ENCODE assay signal across 1 cellular context in the genomic region with DNA sequence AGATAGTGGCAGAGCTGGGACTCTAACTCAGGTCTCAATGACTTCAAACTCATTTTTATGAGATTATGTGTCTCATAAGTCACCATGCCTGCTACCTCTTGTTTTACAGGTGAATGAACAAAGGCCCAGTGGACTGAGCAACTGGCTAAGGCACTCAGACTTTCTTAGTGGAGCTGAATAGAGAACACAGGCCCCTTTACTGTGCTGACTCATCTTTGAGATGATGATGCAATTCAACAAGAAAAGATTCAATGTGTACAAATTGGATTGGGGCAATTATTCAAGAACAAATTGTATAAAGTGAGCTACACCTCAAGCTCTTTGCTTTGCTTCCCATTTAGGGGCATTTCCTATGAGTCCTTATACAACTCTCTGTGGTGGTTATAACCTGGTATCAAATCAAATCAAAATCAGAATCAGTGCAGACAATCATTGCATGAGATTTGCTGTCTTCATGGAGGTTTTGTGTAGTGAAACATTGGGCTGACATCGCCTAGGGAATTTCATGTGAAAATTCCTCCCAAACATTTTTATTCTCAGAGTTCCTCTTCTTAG.
TF ChIP-seq lines count a peak whose summit lies in the region.

No MANE protein-coding gene starts in this region.

TF ChIP-seq in K562, 482 proteins besides CTCF, POLR2A, EP300 and RAD21 (continued from another document):
- TF ChIP-seq, protein P1, sequence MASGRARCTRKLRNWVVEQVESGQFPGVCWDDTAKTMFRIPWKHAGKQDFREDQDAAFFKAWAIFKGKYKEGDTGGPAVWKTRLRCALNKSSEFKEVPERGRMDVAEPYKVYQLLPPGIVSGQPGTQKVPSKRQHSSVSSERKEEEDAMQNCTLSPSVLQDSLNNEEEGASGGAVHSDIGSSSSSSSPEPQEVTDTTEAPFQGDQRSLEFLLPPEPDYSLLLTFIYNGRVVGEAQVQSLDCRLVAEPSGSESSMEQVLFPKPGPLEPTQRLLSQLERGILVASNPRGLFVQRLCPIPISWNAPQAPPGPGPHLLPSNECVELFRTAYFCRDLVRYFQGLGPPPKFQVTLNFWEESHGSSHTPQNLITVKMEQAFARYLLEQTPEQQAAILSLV (tag; IDR thresholded peaks at IDR 0.05), result 0 out of 2 replicates have a peak, but pooled peaks have one; percentile 20
- TF ChIP-seq ZNF146 (CRISPR knock-in tag; IDR thresholded peaks at IDR 0.05; ENCODE audit: unreplicated experiment), result no peak
TF ChIP-seq in K562: peak in this region for 17.
